In genomic region chr1:115062542-115063004, GRCh38 we compare ENCODE assay signal across 8 cellular contexts. TPM values are rescaled to one million over a fixed set of nuclear protein-coding genes. Genes with fewer than 3 reads are reported as not detected.
DNase-seq lines count a peak whose midpoint lies in the region; ATAC-seq and TF ChIP-seq lines count a peak whose summit lies in the region.

No MANE protein-coding gene starts in this region.

- DNase-seq in activated CD4-positive, alpha-beta T cell treated with anti-CD3 and anti-CD28 coated beads, Interleukin-2, amount 50 U/mL, for 1 hour: peak; percentile 92
- peak; percentile 92 to 94 (median 94) for DNase-seq in effector memory CD8-positive, alpha-beta T cell
- DNase-seq in stimulated activated CD4-positive, alpha-beta T cell treated with anti-CD3 and anti-CD28 coated beads, Interleukin-15, amount 100 ng/mL, for 24 hours: peak; percentile 88
- DNase-seq in GOT3 (lab: John Stamatoyannopoulos, UW): no peak
- DNase-seq in foreskin fibroblast: no peak

- peaks cover 0 to 3% (median 0%) of the 10 kb centered on the region in 3 donors for H3K9me3 Mint-ChIP-seq in IgD-negative memory B cell
- H3K9me3 Mint-ChIP-seq in effector memory CD8-positive, alpha-beta T cell: no peaks in the 10 kb centered on the region

- TF ChIP-seq CTCF in foreskin fibroblast (IDR thresholded peaks at IDR 0.05; ENCODE audit: low read depth, low read length): no peak

- no peaks in the 10 kb centered on the region for H3K36me3 Mint-ChIP-seq in IgD-negative memory B cell
- H3K36me3 Mint-ChIP-seq in effector memory CD8-positive, alpha-beta T cell (ENCODE audit: insufficient read depth): peaks cover 16% of the 10 kb centered on the region

- H3K27ac Mint-ChIP-seq in IgD-negative memory B cell: peak overlapping the region; percentile 86 to 99 (median 93)
- peak overlapping the region; percentile 99 for H3K27ac Mint-ChIP-seq in effector memory CD8-positive, alpha-beta T cell

- H3K4me1 Mint-ChIP-seq in IgD-negative memory B cell: peaks cover 20 to 27% (median 21%) of the 10 kb centered on the region in 3 donors
- H3K4me1 Mint-ChIP-seq in effector memory CD8-positive, alpha-beta T cell (ENCODE audit: low read depth in 2 of 2): peaks cover 33 to 39% of the 10 kb centered on the region in 2 donors

- ATAC-seq in GM19043 (IDR thresholded peaks at IDR 0.05; ENCODE audit: low read depth, unreplicated experiment) (peak; percentile 71), GM21737 (IDR thresholded peaks at IDR 0.05; ENCODE audit: unreplicated experiment) (no peak)
- ATAC-seq in effector memory CD8-positive, alpha-beta T cell (replicated peaks): peak; percentile 93

- H3K4me3 Mint-ChIP-seq in IgD-negative memory B cell: peak overlapping the region; percentile 15 to 85 (median 48)
- H3K4me3 Mint-ChIP-seq in effector memory CD8-positive, alpha-beta T cell: peak overlapping the region; percentile 74 to 78

- no peak overlapping the region for H3K4me3 ChIP-seq in foreskin fibroblast (ENCODE audit: low read depth in 1 of 2, low read length in 2 of 2)

- H3K27me3 Mint-ChIP-seq in IgD-negative memory B cell: peaks cover 2% of the 10 kb centered on the region
- H3K27me3 Mint-ChIP-seq in effector memory CD8-positive, alpha-beta T cell: no peaks in the 10 kb centered on the region

RNA-seq across cellular contexts. Expression of gene TSPAN2, which starts 26.7 kb away (rescaled TPM):
- 2.0 TPM for polyA plus RNA-seq in IgD-negative memory B cell

RNA-seq across cellular contexts. Expression of gene TSHB, which starts 32.9 kb away (rescaled TPM):
- polyA plus RNA-seq in IgD-negative memory B cell: not detected

Comparison
In these comparisons a context has a peak if more than half of its experiments do, and no peak if none do; other contexts are left out.
1. DNase-seq: peak in activated CD4-positive, alpha-beta T cell treated with anti-CD3 and anti-CD28 coated beads, Interleukin-2, amount 50 U/mL, for 1 hour (single experiment), effector memory CD8-positive, alpha-beta T cell (3 of 3) and stimulated activated CD4-positive, alpha-beta T cell treated with anti-CD3 and anti-CD28 coated beads, Interleukin-15, amount 100 ng/mL, for 24 hours (single experiment); none in GOT3 (single experiment) and foreskin fibroblast (0 of 2).